In the genomic region with DNA sequence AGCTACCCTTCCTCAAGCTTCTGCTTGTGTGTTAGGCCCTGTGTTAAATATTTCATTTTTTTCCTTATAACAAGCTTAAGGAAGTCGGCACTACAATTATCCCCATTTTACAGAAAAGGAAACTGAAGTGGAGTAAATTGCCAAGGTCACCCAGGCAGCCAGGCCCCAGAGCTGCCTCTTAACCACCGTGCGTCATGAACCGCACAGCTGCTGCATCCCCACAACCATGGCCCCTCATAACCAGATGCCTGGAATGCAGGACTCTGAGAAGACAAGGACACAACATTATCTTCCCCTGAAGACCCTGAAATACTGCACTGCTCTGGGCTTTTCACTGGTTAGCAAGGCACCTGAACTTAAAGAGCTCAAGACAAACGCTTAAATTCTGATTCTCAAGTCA, we compare ENCODE assay signal across 14 cellular contexts. TPM values are rescaled to one million over a fixed set of nuclear protein-coding genes. Genes with fewer than 3 reads are reported as not detected.
A peak's percentile ranks its signal among the peaks of the same experiment; 100 is the strongest.
DNase-seq lines count a peak whose midpoint lies in the region; ATAC-seq and TF ChIP-seq lines count a peak whose summit lies in the region.
"Had no signal": no experiment of that assay in that cellular context is flagged by ENCODE, and none has a peak within 500 bp of the region (broad histone marks: within the 10 kb centered on the region; RNA-seq: fewer than 3 reads in every experiment).

No MANE protein-coding gene starts in this region.

- 68 to 79% methylated on average over 5 of the region's 5 CpGs for WGBS in tibial nerve, 2 donors

- H3K4me3 Mint-ChIP-seq in chondrocyte (ENCODE audit: unreplicated experiment) (no peak overlapping the region), nephron (peak overlapping the region in 1 of 3 experiments; percentile 8)

- H3K4me3 ChIP-seq in tibial nerve: no peak overlapping the region

- H3K36me3 ChIP-seq in tibial nerve: no peaks in the 10 kb centered on the region

- no peak for TF ChIP-seq POLR2A in tibial nerve (IDR thresholded peaks at IDR 0.05)

- no peak for ATAC-seq in SK-N-SH treated with all-trans-retinoic acid at 6 μM for 48 hours

- H3K27ac Mint-ChIP-seq in chondrocyte (ENCODE audit: unreplicated experiment): peak overlapping the region; percentile 96
- H3K27ac Mint-ChIP-seq in nephron: peak overlapping the region in 2 of 3 experiments; percentile 51 to 66

- no peak for TF ChIP-seq EP300 in tibial nerve (IDR thresholded peaks at IDR 0.05)

- DNase-seq in NCI-H82 (lab: John Stamatoyannopoulos, UW): peak; percentile 4
- no peak for DNase-seq in NCI-H82 treated with DMSO at 0.1 percent for 48 hours (lab: John Stamatoyannopoulos, UW; ENCODE audit: unreplicated experiment)
- no peak for DNase-seq in chondrocyte (ENCODE audit: low spot score)
- DNase-seq in tibial nerve (ENCODE audit: low spot score in 2 of 2): no peak
- no peak for DNase-seq in NCI-H2107 (lab: John Stamatoyannopoulos, UW)
- DNase-seq in H4 (ENCODE audit: low spot score): no peak
- DNase-seq: 8988T; activated CD4-positive, alpha-beta T cell treated with anti-CD3 and anti-CD28 coated beads for 48 hours; activated effector memory CD4-positive, alpha-beta T cell treated with anti-CD3 and anti-CD28 coated beads, Interleukin-2, amount 50 U/mL, for 16 hours; DMS53; mesendoderm; NCI-H2227 treated with DMSO at 0.1 percent for 48 hours had no signal

- no peak for TF ChIP-seq CTCF in chondrocyte (IDR thresholded peaks at IDR 0.05)
- TF ChIP-seq CTCF in nephron (IDR thresholded peaks at IDR 0.05; ENCODE audit: unreplicated experiment in 3 of 3): no peak
- TF ChIP-seq CTCF in tibial nerve (IDR thresholded peaks at IDR 0.05): no peak

- peaks cover 92% of the 10 kb centered on the region for H3K4me1 Mint-ChIP-seq in chondrocyte (ENCODE audit: low read depth)
- H3K4me1 Mint-ChIP-seq in nephron: peaks cover 76% of the 10 kb centered on the region

- H3K36me3 Mint-ChIP-seq in chondrocyte (ENCODE audit: low read depth) (no peaks in the 10 kb centered on the region), nephron (ENCODE audit: low read depth) (no peaks in the 10 kb centered on the region)

- H3K9me3 Mint-ChIP-seq in chondrocyte (ENCODE audit: low read depth) (no peaks in the 10 kb centered on the region), nephron (no peaks in the 10 kb centered on the region)

- H3K9me3 ChIP-seq in tibial nerve: no peaks in the 10 kb centered on the region

- no peaks in the 10 kb centered on the region for H3K27me3 Mint-ChIP-seq in chondrocyte (ENCODE audit: low read depth)
- H3K27me3 Mint-ChIP-seq in nephron (ENCODE audit: low read depth): peaks cover 3% of the 10 kb centered on the region

- peaks cover 0 to 82% (median 58%) of the 10 kb centered on the region in 4 donors for H3K4me1 ChIP-seq in tibial nerve

- peak overlapping the region; percentile 12 to 86 (median 66) for H3K27ac ChIP-seq in tibial nerve

- H3K27me3 ChIP-seq in tibial nerve: no peaks in the 10 kb centered on the region

TF ChIP-seq in SK-N-SH treated with all-trans-retinoic acid at 6 μM for 48 hours, 23 proteins besides CTCF, POLR2A, EP300 and RAD21:
- TF ChIP-seq ZNF8 (CRISPR knock-in tag; IDR thresholded peaks at IDR 0.05) (no peak), OSR1 (CRISPR knock-in tag; IDR thresholded peaks at IDR 0.05) (no peak), BACH2 (CRISPR knock-in tag; IDR thresholded peaks at IDR 0.05; ENCODE audit: borderline replicate concordance) (no peak), ISL1 (CRISPR knock-in tag; IDR thresholded peaks at IDR 0.05) (no peak), ESRRG (CRISPR knock-in tag; IDR thresholded peaks at IDR 0.05) (no peak), PPARA (CRISPR knock-in tag; IDR thresholded peaks at IDR 0.05; ENCODE audit: borderline replicate concordance) (no peak), ZC3H10 (CRISPR knock-in tag; IDR thresholded peaks at IDR 0.05) (no peak), ARNTL (CRISPR knock-in tag; IDR thresholded peaks at IDR 0.05; ENCODE audit: borderline replicate concordance, low read depth) (no peak), ZFP3 (CRISPR knock-in tag; IDR thresholded peaks at IDR 0.05) (no peak), CSDC2 (CRISPR knock-in tag; IDR thresholded peaks at IDR 0.05) (no peak), SNAI2 (CRISPR knock-in tag; IDR thresholded peaks at IDR 0.05) (no peak), TCF4 (CRISPR knock-in tag; IDR thresholded peaks at IDR 0.05; ENCODE audit: borderline replicate concordance) (no peak), TOX (CRISPR knock-in tag; IDR thresholded peaks at IDR 0.05; ENCODE audit: borderline replicate concordance) (no peak), ZNF70 (CRISPR knock-in tag; IDR thresholded peaks at IDR 0.05) (no peak)
- TF ChIP-seq, protein P1, sequence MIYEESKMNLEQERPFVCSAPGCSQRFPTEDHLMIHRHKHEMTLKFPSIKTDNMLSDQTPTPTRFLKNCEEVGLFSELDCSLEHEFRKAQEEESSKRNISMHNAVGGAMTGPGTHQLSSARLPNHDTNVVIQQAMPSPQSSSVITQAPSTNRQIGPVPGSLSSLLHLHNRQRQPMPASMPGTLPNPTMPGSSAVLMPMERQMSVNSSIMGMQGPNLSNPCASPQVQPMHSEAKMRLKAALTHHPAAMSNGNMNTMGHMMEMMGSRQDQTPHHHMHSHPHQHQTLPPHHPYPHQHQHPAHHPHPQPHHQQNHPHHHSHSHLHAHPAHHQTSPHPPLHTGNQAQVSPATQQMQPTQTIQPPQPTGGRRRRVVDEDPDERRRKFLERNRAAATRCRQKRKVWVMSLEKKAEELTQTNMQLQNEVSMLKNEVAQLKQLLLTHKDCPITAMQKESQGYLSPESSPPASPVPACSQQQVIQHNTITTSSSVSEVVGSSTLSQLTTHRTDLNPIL (CRISPR knock-in tag; IDR thresholded peaks at IDR 0.05; ENCODE audit: low read depth): no peak
- TF ChIP-seq, protein P2, sequence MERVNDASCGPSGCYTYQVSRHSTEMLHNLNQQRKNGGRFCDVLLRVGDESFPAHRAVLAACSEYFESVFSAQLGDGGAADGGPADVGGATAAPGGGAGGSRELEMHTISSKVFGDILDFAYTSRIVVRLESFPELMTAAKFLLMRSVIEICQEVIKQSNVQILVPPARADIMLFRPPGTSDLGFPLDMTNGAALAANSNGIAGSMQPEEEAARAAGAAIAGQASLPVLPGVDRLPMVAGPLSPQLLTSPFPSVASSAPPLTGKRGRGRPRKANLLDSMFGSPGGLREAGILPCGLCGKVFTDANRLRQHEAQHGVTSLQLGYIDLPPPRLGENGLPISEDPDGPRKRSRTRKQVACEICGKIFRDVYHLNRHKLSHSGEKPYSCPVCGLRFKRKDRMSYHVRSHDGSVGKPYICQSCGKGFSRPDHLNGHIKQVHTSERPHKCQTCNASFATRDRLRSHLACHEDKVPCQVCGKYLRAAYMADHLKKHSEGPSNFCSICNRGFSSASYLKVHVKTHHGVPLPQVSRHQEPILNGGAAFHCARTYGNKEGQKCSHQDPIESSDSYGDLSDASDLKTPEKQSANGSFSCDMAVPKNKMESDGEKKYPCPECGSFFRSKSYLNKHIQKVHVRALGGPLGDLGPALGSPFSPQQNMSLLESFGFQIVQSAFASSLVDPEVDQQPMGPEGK (CRISPR knock-in tag; IDR thresholded peaks at IDR 0.05; ENCODE audit: borderline replicate concordance): no peak
- TF ChIP-seq, protein P3, sequence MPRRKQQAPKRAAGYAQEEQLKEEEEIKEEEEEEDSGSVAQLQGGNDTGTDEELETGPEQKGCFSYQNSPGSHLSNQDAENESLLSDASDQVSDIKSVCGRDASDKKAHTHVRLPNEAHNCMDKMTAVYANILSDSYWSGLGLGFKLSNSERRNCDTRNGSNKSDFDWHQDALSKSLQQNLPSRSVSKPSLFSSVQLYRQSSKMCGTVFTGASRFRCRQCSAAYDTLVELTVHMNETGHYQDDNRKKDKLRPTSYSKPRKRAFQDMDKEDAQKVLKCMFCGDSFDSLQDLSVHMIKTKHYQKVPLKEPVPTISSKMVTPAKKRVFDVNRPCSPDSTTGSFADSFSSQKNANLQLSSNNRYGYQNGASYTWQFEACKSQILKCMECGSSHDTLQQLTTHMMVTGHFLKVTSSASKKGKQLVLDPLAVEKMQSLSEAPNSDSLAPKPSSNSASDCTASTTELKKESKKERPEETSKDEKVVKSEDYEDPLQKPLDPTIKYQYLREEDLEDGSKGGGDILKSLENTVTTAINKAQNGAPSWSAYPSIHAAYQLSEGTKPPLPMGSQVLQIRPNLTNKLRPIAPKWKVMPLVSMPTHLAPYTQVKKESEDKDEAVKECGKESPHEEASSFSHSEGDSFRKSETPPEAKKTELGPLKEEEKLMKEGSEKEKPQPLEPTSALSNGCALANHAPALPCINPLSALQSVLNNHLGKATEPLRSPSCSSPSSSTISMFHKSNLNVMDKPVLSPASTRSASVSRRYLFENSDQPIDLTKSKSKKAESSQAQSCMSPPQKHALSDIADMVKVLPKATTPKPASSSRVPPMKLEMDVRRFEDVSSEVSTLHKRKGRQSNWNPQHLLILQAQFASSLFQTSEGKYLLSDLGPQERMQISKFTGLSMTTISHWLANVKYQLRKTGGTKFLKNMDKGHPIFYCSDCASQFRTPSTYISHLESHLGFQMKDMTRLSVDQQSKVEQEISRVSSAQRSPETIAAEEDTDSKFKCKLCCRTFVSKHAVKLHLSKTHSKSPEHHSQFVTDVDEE (CRISPR knock-in tag; IDR thresholded peaks at IDR 0.05): no peak
- TF ChIP-seq, protein P4, sequence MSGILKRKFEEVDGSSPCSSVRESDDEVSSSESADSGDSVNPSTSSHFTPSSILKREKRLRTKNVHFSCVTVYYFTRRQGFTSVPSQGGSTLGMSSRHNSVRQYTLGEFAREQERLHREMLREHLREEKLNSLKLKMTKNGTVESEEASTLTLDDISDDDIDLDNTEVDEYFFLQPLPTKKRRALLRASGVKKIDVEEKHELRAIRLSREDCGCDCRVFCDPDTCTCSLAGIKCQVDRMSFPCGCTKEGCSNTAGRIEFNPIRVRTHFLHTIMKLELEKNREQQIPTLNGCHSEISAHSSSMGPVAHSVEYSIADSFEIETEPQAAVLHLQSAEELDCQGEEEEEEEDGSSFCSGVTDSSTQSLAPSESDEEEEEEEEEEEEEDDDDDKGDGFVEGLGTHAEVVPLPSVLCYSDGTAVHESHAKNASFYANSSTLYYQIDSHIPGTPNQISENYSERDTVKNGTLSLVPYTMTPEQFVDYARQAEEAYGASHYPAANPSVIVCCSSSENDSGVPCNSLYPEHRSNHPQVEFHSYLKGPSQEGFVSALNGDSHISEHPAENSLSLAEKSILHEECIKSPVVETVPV (CRISPR knock-in tag; IDR thresholded peaks at IDR 0.05): no peak

RNA-seq across cellular contexts. Expression of a gene that starts 14.6 kb away (rescaled TPM):
- total RNA-seq in chondrocyte: 66.8 to 111 TPM (median 108 TPM) in 3 replicates
- total RNA-seq in tibial nerve: 10 to 100 TPM; 48.6 to 58.6 (median 52.5) TPM
- total RNA-seq in H4 (2014; rRNA removed; shearing (Covaris generic)): 3.2 and 5.0 TPM in 2 replicates
